In genomic region chr2:152385718-152386117, GRCh38 we compare ENCODE assay signal across 16 cellular contexts.
"Had no signal": no experiment of that assay in that cellular context is flagged by ENCODE, and none has a peak within 500 bp of the region (broad histone marks: within the 10 kb centered on the region; RNA-seq: fewer than 3 reads in every experiment).

No MANE protein-coding gene starts in this region.

- H3K4me1 Mint-ChIP-seq: activated CD4-positive, alpha-beta T cell treated with anti-CD3 and anti-CD28 coated beads for 36 hours had no signal

- H3K9me3 ChIP-seq: gastrocnemius medialis, left lung, suprapubic skin had no signal

- H3K4me3 ChIP-seq: gastrocnemius medialis, left lung, suprapubic skin had no signal

- H3K27me3 Mint-ChIP-seq: type B pancreatic cell had no signal

- DNase-seq: activated CD4-positive, alpha-beta T cell treated with anti-CD3 and anti-CD28 coated beads for 36 hours; activated CD8-positive, alpha-beta memory T cell treated with anti-CD3 and anti-CD28 coated beads, Interleukin-2, amount 50 U/mL, for 4 hours; activated CD8-positive, alpha-beta T cell treated with anti-CD3 and anti-CD28 coated beads for 36 hours; activated naive CD4-positive, alpha-beta T cell treated with Interleukin-2 at 50 U/mL for 16 hours; gastrocnemius medialis; left lung; stimulated activated CD4-positive, alpha-beta T cell treated with anti-CD3 and anti-CD28 coated beads, Interleukin-12 subunit alpha, Interleukin-12 subunit beta, amount 100 ng/mL, for 4 hours; stimulated activated CD4-positive, alpha-beta T cell treated with anti-CD3 and anti-CD28 coated beads, Interleukin-2, amount 100 ng/mL, for 48 hours; stimulated activated naive CD4-positive, alpha-beta T cell treated with Interleukin-2 at 50 U/mL for 16 hours; T1000 had no signal

- H3K27ac ChIP-seq: gastrocnemius medialis, left lung, suprapubic skin had no signal

- H3K4me3 Mint-ChIP-seq: activated CD4-positive, alpha-beta T cell treated with anti-CD3 and anti-CD28 coated beads for 36 hours; activated CD8-positive, alpha-beta T cell treated with anti-CD3 and anti-CD28 coated beads for 36 hours; memory B cell; natural killer cell treated with Interleukin-12 subunit alpha and Interleukin-12 subunit beta and Interleukin-15 and Interleukin-18, amount 100 ng/mL, for 72 hours; type B pancreatic cell had no signal

- H3K36me3 Mint-ChIP-seq: natural killer cell treated with Interleukin-12 subunit alpha and Interleukin-12 subunit beta and Interleukin-15 and Interleukin-18, amount 100 ng/mL, for 72 hours had no signal

- H3K9me3 Mint-ChIP-seq: activated CD8-positive, alpha-beta T cell treated with anti-CD3 and anti-CD28 coated beads for 36 hours; natural killer cell treated with Interleukin-12 subunit alpha and Interleukin-12 subunit beta and Interleukin-15 and Interleukin-18, amount 100 ng/mL, for 72 hours had no signal

- ATAC-seq: activated CD4-positive, alpha-beta T cell treated with anti-CD3 and anti-CD28 coated beads for 36 hours; activated CD8-positive, alpha-beta T cell treated with anti-CD3 and anti-CD28 coated beads for 36 hours; natural killer cell treated with Interleukin-12 subunit alpha and Interleukin-12 subunit beta and Interleukin-15 and Interleukin-18, amount 100 ng/mL, for 72 hours had no signal

- FAIRE-seq: colon, keratinocyte had no signal
